Comparison of ENCODE assay signal across 11 cellular contexts in the genomic region with DNA sequence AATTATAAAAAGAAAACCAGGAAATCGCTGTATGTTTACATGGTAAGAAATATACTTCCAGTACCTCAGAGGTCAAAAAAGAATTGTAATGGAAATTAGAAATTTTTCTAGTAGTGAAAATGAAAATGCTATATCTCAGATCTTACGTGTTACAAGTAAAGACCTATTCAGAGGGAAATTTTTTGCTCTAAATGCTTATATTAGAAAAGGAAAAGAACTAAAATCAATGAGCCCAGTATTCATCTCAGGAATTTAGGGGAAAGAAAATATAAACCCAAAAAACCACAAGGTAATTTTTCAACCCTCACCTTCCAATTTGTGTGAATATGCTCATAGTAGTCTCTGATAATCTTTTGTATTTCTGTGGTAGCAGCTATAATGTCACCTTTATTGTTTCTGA.
DNase-seq lines count a peak whose midpoint lies in the region; ATAC-seq and TF ChIP-seq lines count a peak whose summit lies in the region.
"Had no signal": no experiment of that assay in that cellular context is flagged by ENCODE, and none has a peak within 500 bp of the region (broad histone marks: within the 10 kb centered on the region; RNA-seq: fewer than 3 reads in every experiment).

No MANE protein-coding gene starts in this region.

- peak; percentile 9 for DNase-seq in GM13977 (ENCODE audit: low spot score)
- DNase-seq in glutamatergic neuron, result no peak
- no peak for DNase-seq in activated CD8-positive, alpha-beta memory T cell treated with anti-CD3 and anti-CD28 coated beads, Interleukin-2, amount 10 ng/mL, durations not matched to agents 7 days and 5 days
- DNase-seq: GDM1, lower lobe of right lung, natural killer cell had no signal

- H3K4me1 Mint-ChIP-seq in glutamatergic neuron (ENCODE audit: low read depth, unreplicated experiment), result no peaks in the 10 kb centered on the region
- peaks cover 6% of the 10 kb centered on the region for H3K4me1 Mint-ChIP-seq in activated CD8-positive, alpha-beta memory T cell treated with anti-CD3 and anti-CD28 coated beads, Interleukin-2, amount 10 ng/mL, durations not matched to agents 7 days and 5 days
- H3K4me1 Mint-ChIP-seq: natural killer cell had no signal

- no peaks in the 10 kb centered on the region for H3K36me3 Mint-ChIP-seq in glutamatergic neuron (ENCODE audit: unreplicated experiment)
- peaks cover 36% of the 10 kb centered on the region for H3K36me3 Mint-ChIP-seq in activated CD8-positive, alpha-beta memory T cell treated with anti-CD3 and anti-CD28 coated beads, Interleukin-2, amount 10 ng/mL, durations not matched to agents 7 days and 5 days
- H3K36me3 Mint-ChIP-seq: natural killer cell had no signal

- ATAC-seq in GM19023 (IDR thresholded peaks at IDR 0.05; ENCODE audit: unreplicated experiment), result peak; percentile 76
- peak; percentile 69 for ATAC-seq in HG02678 (IDR thresholded peaks at IDR 0.05; ENCODE audit: unreplicated experiment)
- ATAC-seq in HG03571 (IDR thresholded peaks at IDR 0.05; ENCODE audit: unreplicated experiment), result peak; percentile 45
- no peak for ATAC-seq in activated CD8-positive, alpha-beta memory T cell treated with anti-CD3 and anti-CD28 coated beads, Interleukin-2, amount 10 ng/mL, durations not matched to agents 7 days and 5 days
- no peak for ATAC-seq in HG03135 (IDR thresholded peaks at IDR 0.05; ENCODE audit: unreplicated experiment)
- no peak for ATAC-seq in GM21576 (IDR thresholded peaks at IDR 0.05; ENCODE audit: unreplicated experiment)
- ATAC-seq: lower lobe of right lung, natural killer cell had no signal

- TF ChIP-seq CTCF in GM13977 (IDR thresholded peaks at IDR 0.05; ENCODE audit: extremely low read depth, insufficient read depth, missing control alignments), result no peak
- TF ChIP-seq CTCF in glutamatergic neuron (IDR thresholded peaks at IDR 0.05; ENCODE audit: partially characterized antibody, unreplicated experiment), result no peak

- no peak overlapping the region for H3K27ac Mint-ChIP-seq in glutamatergic neuron (ENCODE audit: unreplicated experiment)
- H3K27ac Mint-ChIP-seq in activated CD8-positive, alpha-beta memory T cell treated with anti-CD3 and anti-CD28 coated beads, Interleukin-2, amount 10 ng/mL, durations not matched to agents 7 days and 5 days, result no peak overlapping the region
- H3K27ac Mint-ChIP-seq: natural killer cell had no signal

- no peak overlapping the region for H3K4me3 Mint-ChIP-seq in glutamatergic neuron (ENCODE audit: unreplicated experiment)
- no peak overlapping the region for H3K4me3 Mint-ChIP-seq in activated CD8-positive, alpha-beta memory T cell treated with anti-CD3 and anti-CD28 coated beads, Interleukin-2, amount 10 ng/mL, durations not matched to agents 7 days and 5 days
- H3K4me3 Mint-ChIP-seq: natural killer cell had no signal

- H3K9me3 Mint-ChIP-seq in glutamatergic neuron (ENCODE audit: unreplicated experiment), result peaks cover 2% of the 10 kb centered on the region
- H3K9me3 Mint-ChIP-seq in activated CD8-positive, alpha-beta memory T cell treated with anti-CD3 and anti-CD28 coated beads, Interleukin-2, amount 10 ng/mL, durations not matched to agents 7 days and 5 days (ENCODE audit: low read depth), result no peaks in the 10 kb centered on the region
- H3K9me3 Mint-ChIP-seq: natural killer cell had no signal

- CTCF ChIA-PET in activated CD8-positive, alpha-beta memory T cell treated with anti-CD3 and anti-CD28 coated beads, Interleukin-2, amount 10 ng/mL, durations not matched to agents 7 days and 5 days (lab: Charles Lee), result no interaction called here

- in situ Hi-C loops in GM13977 (cut with MboI; ENCODE audit: low pct_unique_long_range_greater_than_20kb, low sequenced_read_pairs, unreplicated experiment), result no loop called here

- no peaks in the 10 kb centered on the region for H3K27me3 Mint-ChIP-seq in glutamatergic neuron (ENCODE audit: unreplicated experiment)
- no peaks in the 10 kb centered on the region for H3K27me3 Mint-ChIP-seq in activated CD8-positive, alpha-beta memory T cell treated with anti-CD3 and anti-CD28 coated beads, Interleukin-2, amount 10 ng/mL, durations not matched to agents 7 days and 5 days

Comparison
In these comparisons a context has a peak if more than half of its experiments do, and no peak if none do; other contexts are left out.
1. ATAC-seq: peak in GM19023 (single experiment), HG02678 (single experiment) and HG03571 (single experiment); none in activated CD8-positive, alpha-beta memory T cell treated with anti-CD3 and anti-CD28 coated beads, Interleukin-2, amount 10 ng/mL, durations not matched to agents 7 days and 5 days (single experiment), HG03135 (single experiment) and GM21576 (single experiment).